In genomic region chr6:39865011-39865888, GRCh38 we compare ENCODE assay signal across 9 cellular contexts.
DNase-seq lines count a peak whose midpoint lies in the region; ATAC-seq and TF ChIP-seq lines count a peak whose summit lies in the region.
"Had no signal": no experiment of that assay in that cellular context is flagged by ENCODE, and none has a peak within 500 bp of the region (broad histone marks: within the 10 kb centered on the region; RNA-seq: fewer than 3 reads in every experiment).

No MANE protein-coding gene starts in this region.

- H3K27ac Mint-ChIP-seq in WTC11, result no peak overlapping the region
- H3K27ac Mint-ChIP-seq: dendritic cell treated with granulocyte-macrophage colony-stimulating factor and Interleukin-4, amounts not matched to agents 40 ng/mL and 50 ng/mL, for 4 days had no signal

- TF ChIP-seq CTCF in WTC11 (IDR thresholded peaks at IDR 0.05) (peak; percentile 93), choroid plexus epithelial cell (conservative IDR thresholded peaks at IDR 0.05; ENCODE audit: low read depth, low read length) (peak; percentile 85), lower leg skin (IDR thresholded peaks at IDR 0.05) (no peak)

- peaks cover 41% of the 10 kb centered on the region for H3K4me1 Mint-ChIP-seq in WTC11

- no peak overlapping the region for H3K4me3 Mint-ChIP-seq in WTC11
- H3K4me3 Mint-ChIP-seq: dendritic cell treated with granulocyte-macrophage colony-stimulating factor and Interleukin-4, amounts not matched to agents 40 ng/mL and 50 ng/mL, for 4 days had no signal

- H3K27me3 Mint-ChIP-seq in WTC11 (ENCODE audit: low read depth), result no peaks in the 10 kb centered on the region; the same call in 1 of the 2 replicates

- POLR2A ChIA-PET in WTC11 (lab: Charles Lee), result no interaction called here

- H3K4me3 ChIP-seq in choroid plexus epithelial cell (ENCODE audit: low read depth, low read length) (no peak overlapping the region), lower leg skin (ENCODE audit: low read depth, poor library complexity, severe bottlenecking) (no peak overlapping the region)

- peak; percentile 80 for DNase-seq in GM03348 (ENCODE audit: low spot score)
- peak; percentile 73 for DNase-seq in M059J (ENCODE audit: low read depth)
- DNase-seq in WTC11 (ENCODE audit: low spot score), result peak; percentile 94
- DNase-seq in choroid plexus epithelial cell (ENCODE audit: low read depth), result peak; percentile 75
- DNase-seq in lower leg skin (ENCODE audit: low spot score in 2 of 2), result peak; percentile 44 to 92
- DNase-seq in stimulated activated CD8-positive, alpha-beta memory T cell treated with anti-CD3 and anti-CD28 coated beads, Interleukin-15, amount 100 ng/mL, for 24 hours (ENCODE audit: low read depth), result peak; percentile 35

- 61 to 68% methylated on average over 15 of the region's 15 CpGs for WGBS in lower leg skin, 2 donors

- H3K36me3 Mint-ChIP-seq in WTC11, result no peaks in the 10 kb centered on the region

- intact Hi-C loops in lower leg skin (cut with DNase I; ENCODE audit: low total_unique reads), result no loop called here

- CTCF ChIA-PET in WTC11 (lab: Charles Lee), result interaction anchor here (0.6 to 4.2 kb wide), 20 partner anchors 9 to 503 kb away, joined by 3 to 21 read pairs (median 4); partner anchors contain the start of genes DAAM2, KIF6 and MOCS1

- no peak for TF ChIP-seq POLR2A in lower leg skin (IDR thresholded peaks at IDR 0.05)

- peak; percentile 71 for ATAC-seq in WTC11
- ATAC-seq in GM21381 (IDR thresholded peaks at IDR 0.05; ENCODE audit: unreplicated experiment), result no peak
- no peak for ATAC-seq in GM18517 (IDR thresholded peaks at IDR 0.05; ENCODE audit: unreplicated experiment)

- H3K9me3 Mint-ChIP-seq in WTC11, result no peaks in the 10 kb centered on the region
- H3K9me3 Mint-ChIP-seq: dendritic cell treated with granulocyte-macrophage colony-stimulating factor and Interleukin-4, amounts not matched to agents 40 ng/mL and 50 ng/mL, for 4 days had no signal

TF ChIP-seq in WTC11, 78 proteins besides CTCF, POLR2A, EP300 and RAD21 (continues in another document):
- TF ChIP-seq ZNF263 (CRISPR knock-in tag; IDR thresholded peaks at IDR 0.05; ENCODE audit: low read depth) (no peak), E2F1 (CRISPR knock-in tag; IDR thresholded peaks at IDR 0.05) (no peak), ESRRA (CRISPR knock-in tag; IDR thresholded peaks at IDR 0.05; ENCODE audit: borderline replicate concordance) (no peak), ZNF281 (CRISPR knock-in tag; IDR thresholded peaks at IDR 0.05) (no peak), MXD4 (CRISPR knock-in tag; IDR thresholded peaks at IDR 0.05; ENCODE audit: borderline replicate concordance) (no peak), IRF2 (CRISPR knock-in tag; IDR thresholded peaks at IDR 0.05; ENCODE audit: borderline replicate concordance, low read depth) (no peak), HMGA2 (CRISPR knock-in tag; IDR thresholded peaks at IDR 0.05) (no peak), OVOL2 (CRISPR knock-in tag; IDR thresholded peaks at IDR 0.05; ENCODE audit: borderline replicate concordance) (no peak), GRHL2 (CRISPR knock-in tag; IDR thresholded peaks at IDR 0.05; ENCODE audit: insufficient replicate concordance, severe bottlenecking) (no peak), STAT6 (CRISPR knock-in tag; conservative IDR thresholded peaks at IDR 0.05; ENCODE audit: low read depth) (no peak), ZNF121 (CRISPR knock-in tag; IDR thresholded peaks at IDR 0.05) (no peak), TCF7 (CRISPR knock-in tag; IDR thresholded peaks at IDR 0.05; ENCODE audit: low read depth) (no peak), MLX (CRISPR knock-in tag; IDR thresholded peaks at IDR 0.05) (no peak), PREB (CRISPR knock-in tag; IDR thresholded peaks at IDR 0.05; ENCODE audit: borderline replicate concordance) (no peak), ATF2 (CRISPR knock-in tag; IDR thresholded peaks at IDR 0.05; ENCODE audit: borderline replicate concordance, low read depth) (no peak)

Comparison
In these comparisons a context has a peak if more than half of its experiments do, and no peak if none do; other contexts are left out.
1. DNase-seq: peak in every context shown above with its lines; median percentile 94 in WTC11; 80 in GM03348; 75 in choroid plexus epithelial cell; 73 in M059J; 68 in lower leg skin; 35 in stimulated activated CD8-positive, alpha-beta memory T cell treated with anti-CD3 and anti-CD28 coated beads, Interleukin-15, amount 100 ng/mL, for 24 hours.
2. CTCF ChIP-seq: peak in WTC11 (single experiment) and choroid plexus epithelial cell (single experiment); none in lower leg skin (0 of 3).